ENCODE assay signal across 8 cellular contexts in genomic region chr3:152737021-152737908, GRCh38.
A peak's percentile ranks its signal among the peaks of the same experiment; 100 is the strongest.
DNase-seq lines count a peak whose midpoint lies in the region; ATAC-seq and TF ChIP-seq lines count a peak whose summit lies in the region.

No MANE protein-coding gene starts in this region.

- peak; percentile 26 for DNase-seq in NOMO-1 treated with DMSO at 0.1 percent for 48 hours (lab: John Stamatoyannopoulos, UW; ENCODE audit: unreplicated experiment)
- DNase-seq in kidney epithelial cell (ENCODE audit: low read depth), result peak; percentile 63
- DNase-seq in NCI-H1436 treated with DMSO at 0.1 percent for 48 hours (lab: John Stamatoyannopoulos, UW), result no peak
- no peak for DNase-seq in cerebellar cortex (ENCODE audit: low spot score)
- DNase-seq in NCI-H1092 treated with DMSO at 0.1 percent for 48 hours (lab: John Stamatoyannopoulos, UW), result no peak
- DNase-seq in HUDEP-2 (lab: John Stamatoyannopoulos, UW; ENCODE audit: unreplicated experiment in 76 of 76), result no peak

- no peaks in the 10 kb centered on the region for H3K27me3 ChIP-seq in kidney epithelial cell (ENCODE audit: control insufficient read depth, insufficient read depth, low read length)

- no peak overlapping the region for H3K4me3 ChIP-seq in kidney epithelial cell (ENCODE audit: low read depth, low read length)

- peak; percentile 100 for ATAC-seq in GM19023 (IDR thresholded peaks at IDR 0.05; ENCODE audit: unreplicated experiment)
- peak; percentile 99 for ATAC-seq in HG02763 (IDR thresholded peaks at IDR 0.05; ENCODE audit: unreplicated experiment)

- H3K36me3 ChIP-seq in kidney epithelial cell (ENCODE audit: control insufficient read depth, insufficient read depth, low read length), result no peaks in the 10 kb centered on the region

- TF ChIP-seq CTCF in kidney epithelial cell (IDR thresholded peaks at IDR 0.05; ENCODE audit: insufficient read depth, low read length, poor library complexity, severe bottlenecking), result no peak

Comparison
In these comparisons a context has a peak if more than half of its experiments do, and no peak if none do; other contexts are left out.
1. DNase-seq: peak in NOMO-1 treated with DMSO at 0.1 percent for 48 hours (single experiment) and kidney epithelial cell (single experiment); none in NCI-H1436 treated with DMSO at 0.1 percent for 48 hours (single experiment), cerebellar cortex (single experiment), NCI-H1092 treated with DMSO at 0.1 percent for 48 hours (single experiment) and HUDEP-2 (0 of 76).